13 cellular contexts compared by ENCODE assay signal in the genomic region with DNA sequence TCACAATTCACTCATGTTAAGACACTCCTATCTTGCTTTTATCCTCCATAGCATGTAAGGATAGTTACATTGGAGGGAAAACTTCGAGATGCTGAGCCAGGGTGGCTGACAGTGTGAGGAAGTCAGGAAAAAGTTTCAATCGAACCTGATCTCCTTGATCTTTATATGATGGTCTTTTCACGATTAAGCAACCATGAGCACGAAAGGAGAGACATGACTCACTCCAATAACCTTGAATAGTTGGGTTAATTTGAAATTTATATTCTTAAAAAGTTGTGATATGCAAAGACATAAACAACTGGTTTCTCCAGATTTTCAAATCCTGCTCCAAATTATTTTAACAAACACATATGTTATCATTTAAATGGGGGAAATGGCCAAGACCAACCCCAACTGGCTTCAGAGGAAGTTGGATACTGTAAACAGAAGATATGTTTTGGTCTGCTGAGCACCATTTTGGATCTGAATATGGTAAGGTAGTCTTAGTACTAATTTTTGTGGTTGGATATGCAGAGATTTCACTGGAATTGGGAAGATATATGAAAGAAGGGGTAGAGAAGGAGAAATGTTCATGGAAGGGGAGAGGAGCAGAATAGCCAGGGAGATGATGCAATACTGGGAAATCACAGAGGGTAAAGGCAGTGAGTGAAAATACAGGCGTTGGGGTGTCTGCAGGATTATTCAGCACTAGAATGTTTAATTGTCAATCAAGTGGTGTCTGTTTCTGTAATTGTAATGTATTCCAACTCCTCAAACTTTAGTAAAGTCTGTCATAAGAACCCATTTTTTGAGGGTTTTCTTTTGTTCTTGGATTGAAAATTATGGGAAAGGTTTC.
DNase-seq lines count a peak whose midpoint lies in the region; ATAC-seq, FAIRE-seq and TF ChIP-seq lines count a peak whose summit lies in the region.
"Had no signal": no experiment of that assay in that cellular context is flagged by ENCODE, and none has a peak within 500 bp of the region (broad histone marks: within the 10 kb centered on the region; RNA-seq: fewer than 3 reads in every experiment).

No MANE protein-coding gene starts in this region.

- H3K9me3 ChIP-seq in A549, result peaks cover 4% of the 10 kb centered on the region; the same call in 1 of the 3 replicates
- H3K9me3 ChIP-seq in adrenal gland (replicated peaks in 1 of 3), result no peaks in the 10 kb centered on the region
- H3K9me3 ChIP-seq in mesenchymal stem cell (ENCODE audit: control insufficient read depth, low read length), result no peaks in the 10 kb centered on the region
- H3K9me3 ChIP-seq in H9 (ENCODE audit: control insufficient read depth, low read depth, low read length), result no peaks in the 10 kb centered on the region
- H3K9me3 ChIP-seq: SJCRH30 had no signal

- H3K79me1 ChIP-seq in mesenchymal stem cell (replicated peaks; ENCODE audit: low read length, poor library complexity, severe bottlenecking), result peaks cover 3% of the 10 kb centered on the region
- no peaks in the 10 kb centered on the region for H3K79me1 ChIP-seq in H9 (ENCODE audit: insufficient read depth, low read depth, low read length, poor library complexity, severe bottlenecking)

- H2BK12ac ChIP-seq in mesenchymal stem cell (ENCODE audit: low read length in 2 of 2) (peak overlapping the region; percentile 45 to 93), H9 (ENCODE audit: insufficient read length, low read depth, low read length) (no peak overlapping the region)

- no peak overlapping the region for H2BK20ac ChIP-seq in H9 (ENCODE audit: low read depth, low read length, poor library complexity, severe bottlenecking)

- H3K56ac ChIP-seq in H9 (ENCODE audit: insufficient read length, low read depth, low read length), result no peak overlapping the region

- H2AK5ac ChIP-seq in mesenchymal stem cell (ENCODE audit: low read length, severe bottlenecking) (peak overlapping the region; percentile 72), H9 (ENCODE audit: insufficient read length, low read length) (no peak overlapping the region)

- intact Hi-C loops in adrenal gland (cut with DNase I), result loop anchor here in 1 of 2 donors (10.0 kb wide), 1 partner anchor 173 kb away; no protein-coding TSS in a partner anchor

- no peak overlapping the region for H4K5ac ChIP-seq in H9 (ENCODE audit: insufficient read length, low read depth, low read length)

- no peak for TF ChIP-seq EP300 in A549 (IDR thresholded peaks at IDR 0.05)

- H3K27me3 Mint-ChIP-seq in H9 (ENCODE audit: low read depth), result no peaks in the 10 kb centered on the region

- peaks cover 19 to 25% of the 10 kb centered on the region in 2 experiments for H3K4me1 Mint-ChIP-seq in H9

- no peak for TF ChIP-seq RAD21 in A549 (conservative IDR thresholded peaks at IDR 0.05 in 1 of 2, IDR thresholded peaks at IDR 0.05 in 1 of 2)

- H2AFZ ChIP-seq in mesenchymal stem cell (ENCODE audit: low read depth, low read length) (no peak overlapping the region), H9 (ENCODE audit: low read length) (no peak overlapping the region)

- H4K8ac ChIP-seq in mesenchymal stem cell (ENCODE audit: low read length) (no peak overlapping the region), H9 (replicated peaks; ENCODE audit: insufficient read length, low read depth, low read length) (no peak overlapping the region)

- H3K4me3 ChIP-seq in A549 (no peak overlapping the region), adrenal gland (no peak overlapping the region), mesenchymal stem cell (ENCODE audit: insufficient read depth in 1 of 2, low read depth in 1 of 2, low read length in 2 of 2) (peak overlapping the region in 1 of 2 experiments; percentile 3)
- H3K4me3 ChIP-seq: SJCRH30 had no signal

- H3K14ac ChIP-seq in mesenchymal stem cell (ENCODE audit: low read length in 2 of 2), result no peak overlapping the region
- H3K14ac ChIP-seq in H9 (ENCODE audit: insufficient read depth, low read length), result no peak overlapping the region

- no peak overlapping the region for H2BK120ac ChIP-seq in mesenchymal stem cell (ENCODE audit: low read depth, low read length)
- no peak overlapping the region for H2BK120ac ChIP-seq in H9 (ENCODE audit: low read depth, low read length, poor library complexity, severe bottlenecking)

- TF ChIP-seq POLR2A in A549 (IDR thresholded peaks at IDR 0.05; ENCODE audit: low read length) (no peak), adrenal gland (IDR thresholded peaks at IDR 0.05) (no peak)

- H3K9me3 Mint-ChIP-seq in H9, result no peaks in the 10 kb centered on the region
- H3K9me3 Mint-ChIP-seq: CD8-positive, alpha-beta T cell had no signal

- H3K23me2 ChIP-seq in H9 (ENCODE audit: insufficient read length, low read depth, low read length, poor library complexity, severe bottlenecking), result no peaks in the 10 kb centered on the region

- H3K4ac ChIP-seq in mesenchymal stem cell (ENCODE audit: low read depth in 1 of 2, low read length in 2 of 2) (peak overlapping the region in 1 of 2 experiments; percentile 21), H9 (ENCODE audit: low read depth, low read length) (no peak overlapping the region)

- 75% methylated on average over 5 of the region's 5 CpGs for WGBS in A549 (ENCODE audit: missing lambda C conversion rate)
- 38 to 59% (median 57%) methylated on average over 5 of the region's 5 CpGs for WGBS in adrenal gland, 4 donors
- WGBS in mesenchymal stem cell, result 90% methylated on average over 4 of the region's 5 CpGs
- no CpG with 5 or more reads among the region's 5 CpGs for WGBS in H9 (ENCODE audit: extremely low coverage, insufficient read length, low lambda C conversion rate)

- H2BK5ac ChIP-seq in mesenchymal stem cell (ENCODE audit: low read depth, low read length, poor library complexity, severe bottlenecking), result peak overlapping the region; percentile 79
- H2BK5ac ChIP-seq in H9 (ENCODE audit: insufficient read length, low read length), result no peak overlapping the region

- CTCF ChIA-PET in A549 (lab: Yijun Ruan, JAX), result interaction anchor here (1.0 kb wide), 1 partner anchor 117 kb away, joined by 3 read pairs; no protein-coding TSS in a partner anchor

- peaks cover 68% of the 10 kb centered on the region for H3K4me1 ChIP-seq in A549
- H3K4me1 ChIP-seq in adrenal gland (replicated peaks in 1 of 2), result peaks cover 25 to 34% of the 10 kb centered on the region in 2 donors
- H3K4me1 ChIP-seq in mesenchymal stem cell (ENCODE audit: control insufficient read depth, insufficient read depth, low read depth, low read length), result peaks cover 1% of the 10 kb centered on the region
- peaks cover 2% of the 10 kb centered on the region; the same call in 1 of the 2 replicates for H3K4me1 ChIP-seq in H9 (ENCODE audit: insufficient read depth, low read length)

- no peaks in the 10 kb centered on the region for H3K36me3 ChIP-seq in adrenal gland (replicated peaks in 1 of 2)
- H3K36me3 ChIP-seq in mesenchymal stem cell (ENCODE audit: control insufficient read depth in 1 of 2, insufficient read depth in 2 of 2, low read depth in 1 of 2, low read length in 2 of 2), result no peaks in the 10 kb centered on the region
- H3K36me3 ChIP-seq: SJCRH30 had no signal

- H3K79me2 ChIP-seq in H9 (ENCODE audit: insufficient read depth, low read length), result no peaks in the 10 kb centered on the region

- no peak for ATAC-seq in A549
- ATAC-seq: CD8-positive, alpha-beta T cell had no signal

- H3T11ph ChIP-seq in H9 (ENCODE audit: low read length), result no peak overlapping the region

- peak overlapping the region in 1 of 3 experiments; percentile 22; a peak in 2 of 7 replicates for H3K27ac Mint-ChIP-seq in H9
- H3K27ac Mint-ChIP-seq: CD8-positive, alpha-beta T cell had no signal

- POLR2A ChIA-PET in A549 (lab: Yijun Ruan, JAX), result no interaction called here

- no peaks in the 10 kb centered on the region for H4K20me1 ChIP-seq in H9 (ENCODE audit: control insufficient read depth, insufficient read depth, insufficient read length)

- peak; percentile 51 for FAIRE-seq in A549 (lab: Jason Lieb, UNC)
- FAIRE-seq: endothelial cell of umbilical vein had no signal

- peaks cover 0 to 2% (median 0%) of the 10 kb centered on the region in 3 experiments; a peak in 3 of 7 replicates for H3K36me3 Mint-ChIP-seq in H9 (ENCODE audit: insufficient read depth in 1 of 3, low read depth in 3 of 3)
- H3K36me3 Mint-ChIP-seq: CD8-positive, alpha-beta T cell had no signal

- H3K18ac ChIP-seq in mesenchymal stem cell (ENCODE audit: low read depth in 1 of 2, low read length in 2 of 2) (peak overlapping the region; percentile 74 to 78), H9 (ENCODE audit: insufficient read length, low read depth, low read length) (no peak overlapping the region)

- no peak for DNase-seq in A549 (ENCODE audit: low read depth in 1 of 2, low spot score in 1 of 2)
- DNase-seq in H4 (ENCODE audit: low spot score), result peak; percentile 73
- no peak for DNase-seq in adrenal gland
- DNase-seq in mesenchymal stem cell, result peak; percentile 33
- DNase-seq in SW 1271 (lab: John Stamatoyannopoulos, UW), result no peak
- DNase-seq in cerebellar nuclear complex (lab: John Stamatoyannopoulos, UW), result no peak
- no peak for DNase-seq in DMS53 treated with DMSO at 0.1 percent for 48 hours (lab: John Stamatoyannopoulos, UW; ENCODE audit: unreplicated experiment)
- no peak for DNase-seq in H9
- DNase-seq: activated CD4-positive, alpha-beta T cell treated with anti-CD3 and anti-CD28 coated beads, Interleukin-2, amount 50 U/mL, for 4 hours; CD8-positive, alpha-beta T cell; SJCRH30; stimulated activated CD4-positive, alpha-beta T cell treated with anti-CD3 and anti-CD28 coated beads, Interleukin-4, amount 100 ng/mL, for 1 hour had no signal

- no peak overlapping the region for H4K91ac ChIP-seq in mesenchymal stem cell (ENCODE audit: low read length)
- H4K91ac ChIP-seq in H9 (ENCODE audit: insufficient read length, low read depth, low read length), result no peak overlapping the region

- no peak for TF ChIP-seq CTCF in A549 (IDR thresholded peaks at IDR 0.05)
- TF ChIP-seq CTCF in adrenal gland (IDR thresholded peaks at IDR 0.05), result no peak
- TF ChIP-seq CTCF in H9 (conservative IDR thresholded peaks at IDR 0.05), result no peak

- H3K27me3 ChIP-seq in adrenal gland (no peaks in the 10 kb centered on the region), mesenchymal stem cell (ENCODE audit: control insufficient read depth in 1 of 2, insufficient read depth in 1 of 2, low read length in 2 of 2) (no peaks in the 10 kb centered on the region), H9 (ENCODE audit: insufficient read depth, low read length) (peaks cover 2% of the 10 kb centered on the region; the same call in 1 of the 2 replicates)
- H3K27me3 ChIP-seq: SJCRH30 had no signal

- H3K9ac ChIP-seq in mesenchymal stem cell (ENCODE audit: low read length) (peak overlapping the region; percentile 74), H9 (ENCODE audit: extremely low read depth, insufficient read length, low read length) (no peak overlapping the region)

- H3K27ac ChIP-seq in A549 (peak overlapping the region; percentile 74 to 77), adrenal gland (peak overlapping the region in 3 of 5 donors; percentile 61 to 74 (median 65)), mesenchymal stem cell (ENCODE audit: low read length, poor library complexity, severe bottlenecking) (peak overlapping the region; percentile 23), H9 (ENCODE audit: insufficient read length, low read depth, low read length) (no peak overlapping the region)
- H3K27ac ChIP-seq: SJCRH30 had no signal

- H3K23ac ChIP-seq in mesenchymal stem cell (ENCODE audit: low read length in 2 of 2) (no peak overlapping the region), H9 (ENCODE audit: insufficient read length, low read depth, low read length) (no peak overlapping the region)

- no peak overlapping the region for H2BK15ac ChIP-seq in mesenchymal stem cell (ENCODE audit: low read depth, poor library complexity, severe bottlenecking)
- no peak overlapping the region for H2BK15ac ChIP-seq in H9 (ENCODE audit: low read depth, low read length)

- H3K4me2 ChIP-seq in A549 (no peak overlapping the region; the same call in 1 of the 3 replicates), mesenchymal stem cell (ENCODE audit: low read length, poor library complexity, severe bottlenecking) (no peak overlapping the region), H9 (ENCODE audit: insufficient read depth, insufficient read length, low read length) (no peak overlapping the region)

- H3K4me3 Mint-ChIP-seq in H9, result no peak overlapping the region
- H3K4me3 Mint-ChIP-seq: CD8-positive, alpha-beta T cell had no signal

Comparison
In these comparisons a context has a peak if more than half of its experiments do, and no peak if none do; other contexts are left out.
1. DNase-seq: peak in H4 (single experiment) and mesenchymal stem cell (single experiment); none in A549 (0 of 2), adrenal gland (0 of 7), SW 1271 (0 of 2), cerebellar nuclear complex (0 of 2), DMS53 treated with DMSO at 0.1 percent for 48 hours (single experiment) and H9 (single experiment).